Comparison of ENCODE assay signal across 8 cellular contexts in genomic region chr12:81128930-81129554, GRCh38. TPM values are rescaled to one million over a fixed set of nuclear protein-coding genes. Genes with fewer than 3 reads are reported as not detected.
DNase-seq lines count a peak whose midpoint lies in the region; ATAC-seq and TF ChIP-seq lines count a peak whose summit lies in the region.

No MANE protein-coding gene starts in this region.

- no peaks in the 10 kb centered on the region for H3K36me3 ChIP-seq in SU-DHL-6 (ENCODE audit: low read length)

- no peaks in the 10 kb centered on the region for H3F3A ChIP-seq in SU-DHL-6 (ENCODE audit: insufficient read depth)

- H3K4me3 ChIP-seq in SU-DHL-6 (ENCODE audit: insufficient read depth, low read length, poor library complexity, severe bottlenecking), result no peak overlapping the region

- no peaks in the 10 kb centered on the region for H3K79me2 ChIP-seq in SU-DHL-6 (ENCODE audit: insufficient read depth, low read length)

- intact Hi-C loops in sciatic nerve (cut with DNase I) (no loop called here), natural killer cell (cut with micrococcal nuclease) (no loop called here)

- no peaks in the 10 kb centered on the region for H3K27me3 Mint-ChIP-seq in natural killer cell (ENCODE audit: low read depth in 2 of 2)

- ATAC-seq in GM18517 (IDR thresholded peaks at IDR 0.05; ENCODE audit: unreplicated experiment), result peak; percentile 98
- peak; percentile 100 for ATAC-seq in HG02885 (IDR thresholded peaks at IDR 0.05; ENCODE audit: poor library complexity, unreplicated experiment)
- ATAC-seq in sciatic nerve, result peak; percentile 56
- ATAC-seq in natural killer cell, result no peak

- peak; percentile 70 for DNase-seq in ACHN
- peak; percentile 12 for DNase-seq in NCI-H128 (lab: John Stamatoyannopoulos, UW; ENCODE audit: unreplicated experiment)
- peak; percentile 46 for DNase-seq in glomerular visceral epithelial cell (ENCODE audit: extremely low spot score)
- DNase-seq in sciatic nerve (ENCODE audit: low spot score), result no peak
- no peak for DNase-seq in natural killer cell

- H3K9ac ChIP-seq in SU-DHL-6 (ENCODE audit: low read length), result no peak overlapping the region

- no peaks in the 10 kb centered on the region for H3K27me3 ChIP-seq in SU-DHL-6 (ENCODE audit: low read length)

- no peak overlapping the region for H3K4me2 ChIP-seq in SU-DHL-6 (ENCODE audit: low read depth, low read length, poor library complexity, severe bottlenecking)

- H3K27ac Mint-ChIP-seq in natural killer cell, result no peak overlapping the region

- peaks cover 11 to 12% of the 10 kb centered on the region in 2 donors for H3K9me3 Mint-ChIP-seq in natural killer cell

- no peak overlapping the region for H2AFZ ChIP-seq in SU-DHL-6 (ENCODE audit: low read depth, low read length, severe bottlenecking)

- peak; percentile 44 for TF ChIP-seq CTCF in SU-DHL-6 (IDR thresholded peaks at IDR 0.05; ENCODE audit: insufficient read depth, low read length, poor library complexity, severe bottlenecking)
- no peak for TF ChIP-seq CTCF in natural killer cell (IDR thresholded peaks at IDR 0.05)

- H4K20me1 ChIP-seq in SU-DHL-6 (ENCODE audit: low read depth, low read length), result no peaks in the 10 kb centered on the region

- no peaks in the 10 kb centered on the region for H3K4me1 Mint-ChIP-seq in natural killer cell

- H3K4me3 Mint-ChIP-seq in natural killer cell, result no peak overlapping the region

- no peaks in the 10 kb centered on the region for H3K9me3 ChIP-seq in SU-DHL-6 (ENCODE audit: insufficient read depth, low read length)

- H3K9me2 ChIP-seq in SU-DHL-6 (replicated peaks; ENCODE audit: insufficient read depth, low read length), result no peaks in the 10 kb centered on the region

- no peaks in the 10 kb centered on the region for H3K36me3 Mint-ChIP-seq in natural killer cell

- H3K27ac ChIP-seq in SU-DHL-6 (ENCODE audit: low read depth, low read length), result no peak overlapping the region

- in situ Hi-C loops in ACHN (cut with HindIII; ENCODE audit: low pct_ligation_motif_present, low pct_unique_long_range_greater_than_20kb, low sequenced_read_pairs), result no loop called here

RNA-seq across cellular contexts. Expression of gene ACSS3, which starts 51.2 kb away (rescaled TPM):
- total RNA-seq in sciatic nerve (41.2 TPM), natural killer cell (1 to 10 TPM in 1 of 3 donors, not detected in 2; 2.9 TPM)

Comparison
In these comparisons a context has a peak if more than half of its experiments do, and no peak if none do; other contexts are left out.
1. DNase-seq: peak in ACHN (single experiment), NCI-H128 (single experiment) and glomerular visceral epithelial cell (single experiment); none in sciatic nerve (single experiment) and natural killer cell (single experiment).
2. ATAC-seq: peak in GM18517 (single experiment), HG02885 (single experiment) and sciatic nerve (single experiment); none in natural killer cell (0 of 3).
3. RNA of gene ACSS3, which starts 51.2 kb away (total RNA-seq): 41.2 TPM in sciatic nerve (single experiment); 2.9 TPM in natural killer cell; every median in the first group is over 10 times any median in the second.